Comparison of ENCODE assay signal across 10 cellular contexts in the genomic region with DNA sequence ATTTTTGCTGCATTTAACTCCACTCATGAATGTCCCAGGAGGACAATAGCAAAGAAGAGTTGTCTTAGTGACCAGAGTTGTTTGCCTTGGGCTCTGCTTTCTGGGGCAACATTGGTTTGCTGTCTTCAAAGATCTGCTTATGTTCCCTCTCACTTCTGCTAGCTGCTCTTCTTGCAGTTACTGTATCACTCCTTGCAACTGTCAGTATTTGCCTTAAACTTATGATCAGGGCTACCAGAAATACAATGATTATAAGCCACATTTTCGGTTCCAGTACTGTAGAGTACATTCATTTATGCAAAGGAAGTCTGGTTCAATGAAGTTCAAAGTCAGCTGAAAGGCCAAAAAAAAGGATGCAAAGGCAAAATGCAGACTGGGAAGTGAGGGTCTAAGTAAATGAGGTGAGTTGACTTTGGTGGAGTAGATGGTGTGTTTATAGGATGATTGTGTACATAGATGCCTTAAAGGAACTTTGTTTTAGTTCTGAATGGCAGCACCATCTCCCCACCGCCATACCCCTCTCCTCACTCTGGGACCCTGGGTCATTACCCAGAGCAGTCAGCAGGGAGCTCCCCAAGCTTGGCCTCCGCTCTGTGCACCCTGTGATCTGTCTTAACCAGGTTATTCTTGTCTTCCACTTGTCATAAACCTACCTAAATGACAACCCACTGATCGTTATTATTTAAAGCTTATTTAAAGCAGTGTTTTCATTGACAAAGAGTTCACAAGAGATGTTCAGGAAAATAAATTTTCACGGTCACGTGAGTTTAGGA.
DNase-seq lines count a peak whose midpoint lies in the region; ATAC-seq and TF ChIP-seq lines count a peak whose summit lies in the region.
"Had no signal": no experiment of that assay in that cellular context is flagged by ENCODE, and none has a peak within 500 bp of the region (broad histone marks: within the 10 kb centered on the region; RNA-seq: fewer than 3 reads in every experiment).

No MANE protein-coding gene starts in this region.

- no peaks in the 10 kb centered on the region for H3K9me3 ChIP-seq in sigmoid colon
- H3K9me3 ChIP-seq: BLaER1 had no signal

- DNase-seq in NCI-H82 (lab: John Stamatoyannopoulos, UW) (peak; percentile 12), NCI-H82 treated with DMSO at 0.1 percent for 48 hours (lab: John Stamatoyannopoulos, UW; ENCODE audit: unreplicated experiment) (no peak), retinal pigment epithelial cell (ENCODE audit: low read depth) (no peak), sigmoid colon (no peak), retina (no peak), SK-N-DZ (ENCODE audit: low spot score) (no peak)
- peak; percentile 30 for DNase-seq in activated T-cell treated with anti-CD3 and anti-CD28 coated beads, Interleukin-2, amount 50 U/mL, for 24 hours

- 69 to 82% methylated on average over 6 of the region's 6 CpGs for WGBS in sigmoid colon, 2 donors

- no peak overlapping the region for H3K4me3 Mint-ChIP-seq in activated T-cell treated with anti-CD3 and anti-CD28 coated beads, Interleukin-2, amount 50 U/mL, for 24 hours
- H3K4me3 Mint-ChIP-seq: stimulated activated naive CD8-positive, alpha-beta T cell treated with anti-CD3 and anti-CD28 coated beads, Interleukin-15, Interleukin-2, amounts not matched to agents 100 ng/mL and 50 ng/mL, for 24 hours had no signal

- H3K27me3 ChIP-seq in sigmoid colon = no peaks in the 10 kb centered on the region
- H3K27me3 ChIP-seq: BLaER1 had no signal

- TF ChIP-seq POLR2A in sigmoid colon (IDR thresholded peaks at IDR 0.05) = no peak

- TF ChIP-seq EP300 in sigmoid colon (IDR thresholded peaks at IDR 0.05) = no peak

- no peaks in the 10 kb centered on the region for H3K36me3 Mint-ChIP-seq in activated T-cell treated with anti-CD3 and anti-CD28 coated beads, Interleukin-2, amount 50 U/mL, for 24 hours (ENCODE audit: low read depth)

- no peak overlapping the region for H3K27ac ChIP-seq in sigmoid colon
- H3K27ac ChIP-seq: BLaER1 had no signal

- TF ChIP-seq CTCF in retinal pigment epithelial cell (conservative IDR thresholded peaks at IDR 0.05; ENCODE audit: low read depth, low read length) (peak; percentile 17), sigmoid colon (IDR thresholded peaks at IDR 0.05) (no peak)

- no peak overlapping the region for H3K27ac Mint-ChIP-seq in activated T-cell treated with anti-CD3 and anti-CD28 coated beads, Interleukin-2, amount 50 U/mL, for 24 hours
- H3K27ac Mint-ChIP-seq: stimulated activated naive CD8-positive, alpha-beta T cell treated with anti-CD3 and anti-CD28 coated beads, Interleukin-15, Interleukin-2, amounts not matched to agents 100 ng/mL and 50 ng/mL, for 24 hours had no signal

- H3K36me3 ChIP-seq in sigmoid colon = no peaks in the 10 kb centered on the region
- H3K36me3 ChIP-seq: BLaER1 had no signal

- no peaks in the 10 kb centered on the region for H3K9me3 Mint-ChIP-seq in activated T-cell treated with anti-CD3 and anti-CD28 coated beads, Interleukin-2, amount 50 U/mL, for 24 hours
- H3K9me3 Mint-ChIP-seq: stimulated activated naive CD8-positive, alpha-beta T cell treated with anti-CD3 and anti-CD28 coated beads, Interleukin-15, Interleukin-2, amounts not matched to agents 100 ng/mL and 50 ng/mL, for 24 hours had no signal

- peaks cover 5% of the 10 kb centered on the region for H3K27me3 Mint-ChIP-seq in activated T-cell treated with anti-CD3 and anti-CD28 coated beads, Interleukin-2, amount 50 U/mL, for 24 hours
- H3K27me3 Mint-ChIP-seq: stimulated activated naive CD8-positive, alpha-beta T cell treated with anti-CD3 and anti-CD28 coated beads, Interleukin-15, Interleukin-2, amounts not matched to agents 100 ng/mL and 50 ng/mL, for 24 hours had no signal

- peaks cover 7% of the 10 kb centered on the region for H3K4me1 Mint-ChIP-seq in activated T-cell treated with anti-CD3 and anti-CD28 coated beads, Interleukin-2, amount 50 U/mL, for 24 hours (ENCODE audit: low read depth)

- intact Hi-C loops in sigmoid colon (cut with DNase I) = no loop called here

- H3K4me3 ChIP-seq in retinal pigment epithelial cell (ENCODE audit: low read length) (no peak overlapping the region), sigmoid colon (no peak overlapping the region)
- H3K4me3 ChIP-seq: BLaER1 had no signal

- H3K4me1 ChIP-seq in sigmoid colon = no peaks in the 10 kb centered on the region
- H3K4me1 ChIP-seq: BLaER1 had no signal

- ATAC-seq in HG02870 (IDR thresholded peaks at IDR 0.05; ENCODE audit: unreplicated experiment) = peak; percentile 78

Comparison
In these comparisons a context has a peak if more than half of its experiments do, and no peak if none do; other contexts are left out.
1. DNase-seq: peak in NCI-H82 (single experiment) and activated T-cell treated with anti-CD3 and anti-CD28 coated beads, Interleukin-2, amount 50 U/mL, for 24 hours (single experiment); none in NCI-H82 treated with DMSO at 0.1 percent for 48 hours (single experiment), retinal pigment epithelial cell (single experiment), sigmoid colon (single experiment), retina (single experiment) and SK-N-DZ (single experiment).